24 cellular contexts compared by ENCODE assay signal in genomic region chr6:44826277-44826676, GRCh38.
"Had no signal": no experiment of that assay in that cellular context is flagged by ENCODE, and none has a peak within 500 bp of the region (broad histone marks: within the 10 kb centered on the region; RNA-seq: fewer than 3 reads in every experiment).

No MANE protein-coding gene starts in this region.

- H3K27me3 ChIP-seq: esophagus squamous epithelium, right atrium auricular region, stomach, thyroid gland, vagina had no signal

- H3K27me3 Mint-ChIP-seq: memory B cell; naive thymus-derived CD4-positive, alpha-beta T cell had no signal

- H3K9me3 Mint-ChIP-seq: memory B cell; naive thymus-derived CD4-positive, alpha-beta T cell; nephron progenitor cell; stimulated activated effector memory CD8-positive, alpha-beta T cell treated with anti-CD3 and anti-CD28 coated beads, Interleukin-12 subunit alpha, Interleukin-12 subunit beta, amount 100 ng/mL, for 72 hours had no signal

- H3K4me3 ChIP-seq: coronary artery, esophagus squamous epithelium, lung, prostate gland, right atrium auricular region, stomach, thyroid gland, vagina had no signal

- H3K4me3 Mint-ChIP-seq: memory B cell; naive thymus-derived CD4-positive, alpha-beta T cell; nephron progenitor cell; stimulated activated effector memory CD8-positive, alpha-beta T cell treated with anti-CD3 and anti-CD28 coated beads, Interleukin-12 subunit alpha, Interleukin-12 subunit beta, amount 100 ng/mL, for 72 hours had no signal

- H3K27ac ChIP-seq: coronary artery, esophagus squamous epithelium, right atrium auricular region, stomach, thyroid gland, vagina had no signal

- H3K9me3 ChIP-seq: esophagus squamous epithelium, prostate gland, right atrium auricular region, stomach, thyroid gland, vagina had no signal

- ATAC-seq: left lobe of liver; naive thymus-derived CD4-positive, alpha-beta T cell; sciatic nerve; stimulated activated effector memory CD8-positive, alpha-beta T cell treated with anti-CD3 and anti-CD28 coated beads, Interleukin-12 subunit alpha, Interleukin-12 subunit beta, amount 100 ng/mL, for 72 hours had no signal

- DNase-seq: dermis blood vessel endothelial cell; effector memory CD4-positive, alpha-beta T cell; erythroblast; esophagus squamous epithelium; head of caudate nucleus; kidney; naive thymus-derived CD4-positive, alpha-beta T cell; nephron progenitor cell; nucleus accumbens; stimulated activated CD4-positive, alpha-beta T cell treated with anti-CD3 and anti-CD28 coated beads, Interleukin-2, amount 100 ng/mL, for 24 hours; stimulated activated CD4-positive, alpha-beta T cell treated with anti-CD3 and anti-CD28 coated beads, Interleukin-4, amount 100 ng/mL, for 24 hours; stimulated activated naive CD4-positive, alpha-beta T cell treated with Interleukin-2 at 50 U/mL for 16 hours; stomach; thyroid gland; trophoblast cell had no signal

- H3K36me3 ChIP-seq: esophagus squamous epithelium, prostate gland, right atrium auricular region, stomach, thyroid gland, vagina had no signal

- H3K4me1 ChIP-seq: esophagus squamous epithelium, prostate gland, right atrium auricular region, stomach, thyroid gland, vagina had no signal

- H3K27ac Mint-ChIP-seq: memory B cell; naive thymus-derived CD4-positive, alpha-beta T cell; nephron progenitor cell; stimulated activated effector memory CD8-positive, alpha-beta T cell treated with anti-CD3 and anti-CD28 coated beads, Interleukin-12 subunit alpha, Interleukin-12 subunit beta, amount 100 ng/mL, for 72 hours had no signal
